In genomic region chr3:64190517-64191515, GRCh38 we compare ENCODE assay signal across 11 cellular contexts. TPM values are rescaled to one million over a fixed set of nuclear protein-coding genes. Genes with fewer than 3 reads are reported as not detected.
DNase-seq lines count a peak whose midpoint lies in the region; ATAC-seq and TF ChIP-seq lines count a peak whose summit lies in the region.
"Had no signal": no experiment of that assay in that cellular context is flagged by ENCODE, and none has a peak within 500 bp of the region (broad histone marks: within the 10 kb centered on the region; RNA-seq: fewer than 3 reads in every experiment).

No MANE protein-coding gene starts in this region.

- H3K4me1 Mint-ChIP-seq in chondrocyte (ENCODE audit: low read depth) (peaks cover 69% of the 10 kb centered on the region), T-helper 17 cell (no peaks in the 10 kb centered on the region)
- H3K4me1 Mint-ChIP-seq: activated B cell treated with CpG ODN at 0.5 μM for 24 hours had no signal

- POLR2A ChIA-PET in BJ (lab: Charles Lee): no interaction called here

- no peak for ATAC-seq in T-helper 17 cell
- ATAC-seq in stimulated activated naive CD8-positive, alpha-beta T cell treated with anti-CD3 and anti-CD28 coated beads, Interleukin-15, Interleukin-2, amounts not matched to agents 100 U/mL and 50 U/mL, for 24 hours: no peak
- ATAC-seq: left colon, pancreas had no signal

- H3K9me3 Mint-ChIP-seq in chondrocyte (ENCODE audit: low read depth): no peaks in the 10 kb centered on the region

- no peaks in the 10 kb centered on the region for H3K27me3 ChIP-seq in BJ (ENCODE audit: control insufficient read depth, insufficient read depth, low read length)
- H3K27me3 ChIP-seq: pancreas had no signal

- CTCF ChIA-PET in BJ (lab: Yijun Ruan, JAX): no interaction called here

- DNase-seq in BJ (ENCODE audit: low read depth): peak; percentile 58
- DNase-seq in NCI-H524 (lab: John Stamatoyannopoulos, UW): peak; percentile 78 to 88
- no peak for DNase-seq in chondrocyte (ENCODE audit: low spot score)
- peak; percentile 79 for DNase-seq in non-pigmented ciliary epithelial cell (ENCODE audit: low read depth)
- DNase-seq in stimulated activated CD4-positive, alpha-beta T cell treated with anti-CD3 and anti-CD28 coated beads, Interleukin-4, amount 100 ng/mL, for 24 hours: no peak
- DNase-seq in hippocampal formation (lab: John Stamatoyannopoulos, UW): no peak
- no peak for DNase-seq in T-helper 17 cell
- DNase-seq in stimulated activated naive CD8-positive, alpha-beta T cell treated with anti-CD3 and anti-CD28 coated beads, Interleukin-15, Interleukin-2, amounts not matched to agents 100 U/mL and 50 U/mL, for 24 hours: no peak
- DNase-seq: activated B cell treated with CpG ODN at 0.5 μM for 24 hours, left colon, pancreas had no signal

- H3K4me3 Mint-ChIP-seq in chondrocyte (ENCODE audit: unreplicated experiment) (no peak overlapping the region), T-helper 17 cell (no peak overlapping the region)
- H3K4me3 Mint-ChIP-seq: activated B cell treated with CpG ODN at 0.5 μM for 24 hours had no signal

- TF ChIP-seq CTCF in BJ (IDR thresholded peaks at IDR 0.05; ENCODE audit: insufficient read depth, low read depth, low read length) (no peak), chondrocyte (IDR thresholded peaks at IDR 0.05) (no peak)

- no peak overlapping the region for H3K4me3 ChIP-seq in BJ (ENCODE audit: low read depth, low read length)
- H3K4me3 ChIP-seq: pancreas had no signal

- H3K27me3 Mint-ChIP-seq in chondrocyte (ENCODE audit: low read depth): no peaks in the 10 kb centered on the region
- no peaks in the 10 kb centered on the region for H3K27me3 Mint-ChIP-seq in T-helper 17 cell
- H3K27me3 Mint-ChIP-seq: activated B cell treated with CpG ODN at 0.5 μM for 24 hours had no signal

- no peaks in the 10 kb centered on the region for H3K36me3 ChIP-seq in BJ (ENCODE audit: control insufficient read depth, insufficient read depth, low read length)
- H3K36me3 ChIP-seq: pancreas had no signal

- H3K9me3 ChIP-seq in T-helper 17 cell (ENCODE audit: control insufficient read depth, low read length, poor library complexity, severe bottlenecking): no peaks in the 10 kb centered on the region
- H3K9me3 ChIP-seq: pancreas had no signal

- H3K27ac Mint-ChIP-seq in chondrocyte (ENCODE audit: unreplicated experiment) (peak overlapping the region; percentile 17), T-helper 17 cell (no peak overlapping the region)
- H3K27ac Mint-ChIP-seq: activated B cell treated with CpG ODN at 0.5 μM for 24 hours had no signal

- H3K36me3 Mint-ChIP-seq in chondrocyte (ENCODE audit: low read depth) (peaks cover 6% of the 10 kb centered on the region), T-helper 17 cell (ENCODE audit: low read depth) (no peaks in the 10 kb centered on the region)

RNA-seq across cellular contexts. Expression of gene PRICKLE2, which starts 34.5 kb away (rescaled TPM):
- 3.5 and 3.9 TPM in 2 replicates for polyA plus RNA-seq in BJ (2011; rRNA removed)
- polyA minus RNA-seq in BJ (2011; rRNA and poly(A)+ RNA removed): 17.4 and 18.2 TPM in 2 replicates
- total RNA-seq in chondrocyte (48.2 to 103 TPM (median 60.5 TPM) in 3 replicates), T-helper 17 cell (under 1 TPM; 0.21 to 0.37 TPM)

Comparison
In these comparisons a context has a peak if more than half of its experiments do, and no peak if none do; other contexts are left out.
1. DNase-seq: peak in BJ (single experiment), NCI-H524 (2 of 2) and non-pigmented ciliary epithelial cell (single experiment); none in chondrocyte (single experiment), stimulated activated CD4-positive, alpha-beta T cell treated with anti-CD3 and anti-CD28 coated beads, Interleukin-4, amount 100 ng/mL, for 24 hours (single experiment), hippocampal formation (0 of 2), T-helper 17 cell (0 of 3) and stimulated activated naive CD8-positive, alpha-beta T cell treated with anti-CD3 and anti-CD28 coated beads, Interleukin-15, Interleukin-2, amounts not matched to agents 100 U/mL and 50 U/mL, for 24 hours (single experiment).
2. RNA of gene PRICKLE2, which starts 34.5 kb away (total RNA-seq): 48.2 to 103 TPM in chondrocyte; 0.21 to 0.37 TPM in T-helper 17 cell; every median in the first group is over 10 times any median in the second.